Comparison of ENCODE assay signal across 8 cellular contexts in genomic region chr1:100358210-100358609, GRCh38. TPM values are rescaled to one million over a fixed set of nuclear protein-coding genes. Genes with fewer than 3 reads are reported as not detected.
DNase-seq lines count a peak whose midpoint lies in the region; ATAC-seq and TF ChIP-seq lines count a peak whose summit lies in the region.

No MANE protein-coding gene starts in this region.

- no peak overlapping the region for H3K9ac ChIP-seq in SU-DHL-6 (ENCODE audit: low read length)

- H2AFZ ChIP-seq in SU-DHL-6 (ENCODE audit: low read depth, low read length, severe bottlenecking) = no peak overlapping the region

- H3K27ac ChIP-seq in AG04450 (ENCODE audit: low read depth, low read length) (no peak overlapping the region), SU-DHL-6 (ENCODE audit: low read depth, low read length) (no peak overlapping the region)

- DNase-seq in AG04450 (ENCODE audit: low read depth, low spot score) (no peak), glomerular visceral epithelial cell (ENCODE audit: extremely low spot score) (peak; percentile 25), NCI-H345 treated with DMSO at 0.1 percent for 48 hours (lab: John Stamatoyannopoulos, UW; ENCODE audit: unreplicated experiment) (no peak), NCI-H1694 (lab: John Stamatoyannopoulos, UW) (no peak), mucosa of gallbladder (ENCODE audit: low spot score) (no peak)

- H3K27me3 ChIP-seq in AG04450 (ENCODE audit: control insufficient read depth, insufficient read depth, low read length) (no peaks in the 10 kb centered on the region), SU-DHL-6 (ENCODE audit: low read length) (no peaks in the 10 kb centered on the region)

- H4K20me1 ChIP-seq in SU-DHL-6 (ENCODE audit: low read depth, low read length) = no peaks in the 10 kb centered on the region

- TF ChIP-seq CTCF in AG04450 (IDR thresholded peaks at IDR 0.05; ENCODE audit: low read depth, low read length) = peak; percentile 48
- peak; percentile 42 for TF ChIP-seq CTCF in GM12873 (IDR thresholded peaks at IDR 0.05; ENCODE audit: insufficient read depth, low read depth, low read length, missing control alignments)
- peak; percentile 44 for TF ChIP-seq CTCF in SU-DHL-6 (IDR thresholded peaks at IDR 0.05; ENCODE audit: insufficient read depth, low read length, poor library complexity, severe bottlenecking)

- CTCF ChIA-PET in AG04450 (lab: Charles Lee) = interaction anchor here (0.7 to 2.8 kb wide), 6 partner anchors 8 to 101 kb away, joined by 3 to 10 read pairs (median 6); no protein-coding TSS in a partner anchor

- H3K9me2 ChIP-seq in SU-DHL-6 (replicated peaks; ENCODE audit: insufficient read depth, low read length) = no peaks in the 10 kb centered on the region

- H3K36me3 ChIP-seq in SU-DHL-6 (ENCODE audit: low read length) = no peaks in the 10 kb centered on the region

- peaks cover 23% of the 10 kb centered on the region; the same call in 1 of the 2 replicates for H3F3A ChIP-seq in SU-DHL-6 (ENCODE audit: insufficient read depth)

- no peak overlapping the region for H3K4me2 ChIP-seq in SU-DHL-6 (ENCODE audit: low read depth, low read length, poor library complexity, severe bottlenecking)

- H3K4me3 ChIP-seq in AG04450 (ENCODE audit: low read depth, low read length) (no peak overlapping the region), SU-DHL-6 (ENCODE audit: insufficient read depth, low read length, poor library complexity, severe bottlenecking) (no peak overlapping the region)

- POLR2A ChIA-PET in AG04450 (lab: Yijun Ruan, JAX) = no interaction called here

- no peaks in the 10 kb centered on the region for H3K79me2 ChIP-seq in SU-DHL-6 (ENCODE audit: insufficient read depth, low read length)

- H3K9me3 ChIP-seq in AG04450 (ENCODE audit: control insufficient read depth, insufficient read depth, low read length) (no peaks in the 10 kb centered on the region), SU-DHL-6 (ENCODE audit: insufficient read depth, low read length) (no peaks in the 10 kb centered on the region)

- ATAC-seq in GM21786 (IDR thresholded peaks at IDR 0.05; ENCODE audit: unreplicated experiment) = no peak

RNA-seq across cellular contexts. Expression of gene CDC14A, which starts 5.9 kb away (rescaled TPM):
- 2.2 and 2.8 TPM in 2 replicates for polyA plus RNA-seq in AG04450 (2011; rRNA removed)
- 5.0 and 5.5 TPM in 2 replicates for polyA minus RNA-seq in AG04450 (2011; rRNA and poly(A)+ RNA removed)
- total RNA-seq in mucosa of gallbladder = 7.1 TPM
